ENCODE assay signal across 11 cellular contexts in the genomic region with DNA sequence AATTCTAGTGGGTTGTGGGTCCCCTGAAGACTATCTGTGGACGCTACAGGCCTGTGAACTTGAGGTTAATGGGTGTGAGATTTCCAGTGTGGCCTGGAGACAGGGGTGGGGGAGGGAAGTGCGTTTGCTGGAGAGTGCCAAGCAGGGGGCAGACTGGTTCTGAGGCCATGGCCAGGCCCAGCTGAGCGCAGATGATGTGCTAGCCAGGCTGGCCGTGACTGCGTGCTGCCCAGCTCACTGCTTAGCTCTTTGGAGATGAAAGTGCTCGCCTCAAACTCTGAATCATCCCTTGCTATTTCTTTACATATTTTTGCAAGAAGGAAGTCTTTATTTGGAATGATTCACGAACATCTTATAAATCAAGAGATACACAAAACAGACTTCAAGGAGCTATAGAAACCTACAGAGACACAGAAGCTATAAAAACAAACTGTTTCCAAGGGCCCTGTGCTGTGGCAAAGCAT.
A peak's percentile ranks its signal among the peaks of the same experiment; 100 is the strongest.
DNase-seq lines count a peak whose midpoint lies in the region; ATAC-seq, FAIRE-seq and TF ChIP-seq lines count a peak whose summit lies in the region.
"Had no signal": no experiment of that assay in that cellular context is flagged by ENCODE, and none has a peak within 500 bp of the region (broad histone marks: within the 10 kb centered on the region; RNA-seq: fewer than 3 reads in every experiment).

No MANE protein-coding gene starts in this region.

- no peaks in the 10 kb centered on the region for H3K9me3 ChIP-seq in muscle layer of colon (ENCODE audit: low read length)
- H3K9me3 ChIP-seq in HepG2 (ENCODE audit: low read length): no peaks in the 10 kb centered on the region
- H3K9me3 ChIP-seq: Peyer's patch had no signal

- peak; percentile 87 for DNase-seq in AG09309 (ENCODE audit: low read depth)
- peak; percentile 58 for DNase-seq in NOMO-1 treated with DMSO at 0.1 percent for 48 hours (lab: John Stamatoyannopoulos, UW; ENCODE audit: unreplicated experiment)
- DNase-seq in epithelial cell of prostate (ENCODE audit: low read depth, low spot score): peak; percentile 62
- DNase-seq in glutamatergic neuron: no peak
- DNase-seq in HepG2 (ENCODE audit: low spot score): no peak
- DNase-seq: activated CD4-positive, alpha-beta T cell treated with anti-CD3 and anti-CD28 coated beads, Interleukin-2, amount 50 U/mL, for 48 hours; CD4-positive, alpha-beta memory T cell; Peyer's patch had no signal

- H3K36me3 ChIP-seq in muscle layer of colon (ENCODE audit: insufficient read depth, low read length) (no peaks in the 10 kb centered on the region), HepG2 (replicated peaks in 1 of 2; ENCODE audit: control insufficient read depth in 1 of 2, insufficient read depth in 2 of 2, low read length in 2 of 2) (no peaks in the 10 kb centered on the region)
- H3K36me3 ChIP-seq: Peyer's patch had no signal

- ATAC-seq in HepG2: no peak
- no peak for ATAC-seq in HG03432 (IDR thresholded peaks at IDR 0.05; ENCODE audit: unreplicated experiment)
- ATAC-seq in GM21723 (IDR thresholded peaks at IDR 0.05; ENCODE audit: unreplicated experiment): no peak

- no peaks in the 10 kb centered on the region for H3K79me2 ChIP-seq in HepG2 (ENCODE audit: insufficient read depth, low read length)

- H3K27me3 ChIP-seq in muscle layer of colon (ENCODE audit: control insufficient read depth in 1 of 2, insufficient read depth in 2 of 2, low read length in 2 of 2) (no peaks in the 10 kb centered on the region), HepG2 (ENCODE audit: control insufficient read depth in 1 of 2, insufficient read depth in 2 of 2, low read length in 2 of 2) (peaks cover 0 to 13% of the 10 kb centered on the region in 2 experiments; a peak in 2 of 5 replicates)
- H3K27me3 ChIP-seq: Peyer's patch had no signal

- H3K9ac ChIP-seq in muscle layer of colon (ENCODE audit: low read length) (peak overlapping the region; percentile 7), HepG2 (ENCODE audit: insufficient read depth, low read depth, low read length) (no peak overlapping the region)

- H3K27ac Mint-ChIP-seq in glutamatergic neuron (ENCODE audit: unreplicated experiment): no peak overlapping the region
- H3K27ac Mint-ChIP-seq: CD4-positive, alpha-beta memory T cell had no signal

- H2AFZ ChIP-seq in HepG2 (ENCODE audit: low read length): no peak overlapping the region

- TF ChIP-seq POLR2A in HepG2 (IDR thresholded peaks at IDR 0.05; ENCODE audit: insufficient read depth in 1 of 2, low read depth in 2 of 2, low read length in 2 of 2): no peak

- no peaks in the 10 kb centered on the region for H3K27me3 Mint-ChIP-seq in glutamatergic neuron (ENCODE audit: unreplicated experiment)

- intact Hi-C loops in HepG2 (cut with micrococcal nuclease; ENCODE audit: unreplicated experiment): no loop called here

- TF ChIP-seq CTCF in AG09309 (IDR thresholded peaks at IDR 0.05; ENCODE audit: control insufficient read depth, insufficient read depth, low read depth, low read length, missing control alignments): no peak
- TF ChIP-seq CTCF in glutamatergic neuron (IDR thresholded peaks at IDR 0.05; ENCODE audit: partially characterized antibody, unreplicated experiment): no peak
- no peak for TF ChIP-seq CTCF in HepG2 (CRISPR knock-in tag; IDR thresholded peaks at IDR 0.05)

- POLR2A ChIA-PET in HepG2 (lab: Yijun Ruan, JAX): no interaction called here

- H3K4me2 ChIP-seq in HepG2 (ENCODE audit: low read depth, low read length): no peak overlapping the region

- H3K27ac ChIP-seq in epithelial cell of prostate (peak overlapping the region; percentile 15), muscle layer of colon (ENCODE audit: low read depth, low read length) (peak overlapping the region; percentile 90), HepG2 (ENCODE audit: extremely low read length, insufficient read depth, low read length) (no peak overlapping the region)

- H3K36me3 Mint-ChIP-seq in glutamatergic neuron (ENCODE audit: unreplicated experiment): no peaks in the 10 kb centered on the region
- H3K36me3 Mint-ChIP-seq: CD4-positive, alpha-beta memory T cell had no signal

- H4K20me1 ChIP-seq in HepG2 (ENCODE audit: insufficient read depth, low read length): no peaks in the 10 kb centered on the region

- CTCF ChIA-PET in HepG2 (lab: Yijun Ruan, JAX; ENCODE audit: low intra/inter-chr PET ratio, low total read pairs): no interaction called here

- TF ChIP-seq EP300 in HepG2 (IDR thresholded peaks at IDR 0.05; ENCODE audit: low read depth in 2 of 2, low read length in 2 of 2) (no peak), HepG2 (CRISPR knock-in tag; IDR thresholded peaks at IDR 0.05; ENCODE audit: borderline replicate concordance) (no peak)

- FAIRE-seq in HepG2 (lab: Jason Lieb, UNC): no peak

- in situ Hi-C loops in HepG2 (cut with HindIII; ENCODE audit: extremely low pct_ligation_motif_present, low pct_unique_long_range_greater_than_20kb): no loop called here

- peaks cover 5% of the 10 kb centered on the region for H3K9me3 Mint-ChIP-seq in glutamatergic neuron (ENCODE audit: unreplicated experiment)
- H3K9me3 Mint-ChIP-seq: CD4-positive, alpha-beta memory T cell had no signal

- H3K4me1 ChIP-seq in muscle layer of colon (ENCODE audit: insufficient read depth, low read length): peaks cover 45% of the 10 kb centered on the region
- H3K4me1 ChIP-seq in HepG2 (ENCODE audit: insufficient read depth, low read length): peaks cover 48% of the 10 kb centered on the region

- H3K4me3 Mint-ChIP-seq in glutamatergic neuron (ENCODE audit: unreplicated experiment): no peak overlapping the region
- H3K4me3 Mint-ChIP-seq: CD4-positive, alpha-beta memory T cell had no signal

- H3K4me1 Mint-ChIP-seq in glutamatergic neuron (ENCODE audit: low read depth, unreplicated experiment): peaks cover 2% of the 10 kb centered on the region
- H3K4me1 Mint-ChIP-seq: CD4-positive, alpha-beta memory T cell had no signal

- TF ChIP-seq RAD21 in HepG2 (CRISPR knock-in tag; IDR thresholded peaks at IDR 0.05): no peak

- BruUV-seq in HepG2 (replicated peaks; lab: Mats Ljungman, UMichigan): no TSS peak

- H3K4me3 ChIP-seq in AG09309 (ENCODE audit: control insufficient read depth, low read depth, low read length): no peak overlapping the region
- H3K4me3 ChIP-seq in muscle layer of colon (ENCODE audit: low read depth in 1 of 2, low read length in 2 of 2): no peak overlapping the region
- H3K4me3 ChIP-seq in HepG2 (replicated peaks in 1 of 3; ENCODE audit: insufficient read depth in 1 of 3, low read depth in 2 of 3, low read length in 3 of 3): no peak overlapping the region
- H3K4me3 ChIP-seq: Peyer's patch had no signal

- WGBS in HepG2 (ENCODE audit: low lambda C conversion rate): 30% methylated on average over 3 of the region's 7 CpGs

TF ChIP-seq in HepG2, 621 proteins besides CTCF, POLR2A, EP300 and RAD21 (continues in another document):
- TF ChIP-seq NFE2L1 (CRISPR knock-in tag; IDR thresholded peaks at IDR 0.05; ENCODE audit: borderline replicate concordance) (no peak), NFYB (CRISPR knock-in tag; IDR thresholded peaks at IDR 0.05) (no peak), BORCS8-MEF2B (CRISPR knock-in tag; IDR thresholded peaks at IDR 0.05) (no peak), ZNF891 (CRISPR knock-in tag; IDR thresholded peaks at IDR 0.05) (no peak), ZFY (CRISPR knock-in tag; IDR thresholded peaks at IDR 0.05) (no peak), TARDBP (CRISPR knock-in tag; IDR thresholded peaks at IDR 0.05) (no peak), JDP2 (CRISPR knock-in tag; IDR thresholded peaks at IDR 0.05; ENCODE audit: borderline replicate concordance) (no peak), KDM1A (CRISPR knock-in tag; IDR thresholded peaks at IDR 0.05) (no peak), PRPF4 (IDR thresholded peaks at IDR 0.05; ENCODE audit: low read depth, low read length, poor library complexity, severe bottlenecking) (no peak), MAX (IDR thresholded peaks at IDR 0.05) (no peak), HMGA1 (CRISPR knock-in tag; conservative IDR thresholded peaks at IDR 0.05) (no peak)
- TF ChIP-seq, protein P1, sequence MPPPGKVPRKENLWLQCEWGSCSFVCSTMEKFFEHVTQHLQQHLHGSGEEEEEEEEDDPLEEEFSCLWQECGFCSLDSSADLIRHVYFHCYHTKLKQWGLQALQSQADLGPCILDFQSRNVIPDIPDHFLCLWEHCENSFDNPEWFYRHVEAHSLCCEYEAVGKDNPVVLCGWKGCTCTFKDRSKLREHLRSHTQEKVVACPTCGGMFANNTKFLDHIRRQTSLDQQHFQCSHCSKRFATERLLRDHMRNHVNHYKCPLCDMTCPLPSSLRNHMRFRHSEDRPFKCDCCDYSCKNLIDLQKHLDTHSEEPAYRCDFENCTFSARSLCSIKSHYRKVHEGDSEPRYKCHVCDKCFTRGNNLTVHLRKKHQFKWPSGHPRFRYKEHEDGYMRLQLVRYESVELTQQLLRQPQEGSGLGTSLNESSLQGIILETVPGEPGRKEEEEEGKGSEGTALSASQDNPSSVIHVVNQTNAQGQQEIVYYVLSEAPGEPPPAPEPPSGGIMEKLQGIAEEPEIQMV (CRISPR knock-in tag; IDR thresholded peaks at IDR 0.05; ENCODE audit: low read depth): no peak

Comparison
In these comparisons a context has a peak if more than half of its experiments do, and no peak if none do; other contexts are left out.
1. DNase-seq: peak in AG09309 (single experiment), NOMO-1 treated with DMSO at 0.1 percent for 48 hours (single experiment) and epithelial cell of prostate (single experiment); none in glutamatergic neuron (single experiment) and HepG2 (single experiment).